Comparison of ENCODE assay signal across 13 cellular contexts in genomic region chr2:148557844-148558436, GRCh38.
DNase-seq lines count a peak whose midpoint lies in the region; ATAC-seq and TF ChIP-seq lines count a peak whose summit lies in the region.
"Had no signal": no experiment of that assay in that cellular context is flagged by ENCODE, and none has a peak within 500 bp of the region (broad histone marks: within the 10 kb centered on the region; RNA-seq: fewer than 3 reads in every experiment).

No MANE protein-coding gene starts in this region.

- H3K36me3 ChIP-seq in A673 (ENCODE audit: insufficient read depth, low read length, poor library complexity, severe bottlenecking) (no peaks in the 10 kb centered on the region), MM.1S (replicated peaks; ENCODE audit: insufficient read depth, low read length) (no peaks in the 10 kb centered on the region)

- H3K27me3 ChIP-seq in A673 (replicated peaks; ENCODE audit: insufficient read depth, low read depth, low read length, poor library complexity) (no peaks in the 10 kb centered on the region), MM.1S (replicated peaks; ENCODE audit: insufficient read depth, low read length) (no peaks in the 10 kb centered on the region)

- POLR2A ChIA-PET in A673 (lab: Charles Lee; ENCODE audit: low non-redundant PET) = no interaction called here

- H3K9me2 ChIP-seq in MM.1S (replicated peaks; ENCODE audit: insufficient read depth, low read length) = no peaks in the 10 kb centered on the region

- H3K4me3 ChIP-seq in A673 (ENCODE audit: low read depth, low read length, poor library complexity, severe bottlenecking) (no peak overlapping the region), HFF-Myc (replicated peaks; ENCODE audit: low read depth, low read length) (no peak overlapping the region), MM.1S (ENCODE audit: low read length) (no peak overlapping the region)

- intact Hi-C loops in A673 (cut with micrococcal nuclease; ENCODE audit: unreplicated experiment) = no loop called here

- DNase-seq in A673 (ENCODE audit: low spot score) = no peak
- no peak for DNase-seq in HFF-Myc (ENCODE audit: extremely low read depth, low read depth)
- DNase-seq in MM.1S = peak; percentile 86
- DNase-seq in H4 (ENCODE audit: low spot score) = no peak
- DNase-seq in ecto neural progenitor cell (ENCODE audit: low spot score) = no peak
- no peak for DNase-seq in retina
- DNase-seq in GM10266 (ENCODE audit: extremely low spot score) = no peak
- DNase-seq: activated T-cell treated with anti-CD3 and anti-CD28 coated beads, Interleukin-2, amount 50 U/mL, for 48 hours; dermis blood vessel endothelial cell; H7; nephron progenitor cell had no signal

- H3K4me2 ChIP-seq in MM.1S (ENCODE audit: low read depth, low read length) = peak overlapping the region; percentile 8; the same call in 1 of the 2 replicates

- H2AFZ ChIP-seq in MM.1S (ENCODE audit: low read length) = no peak overlapping the region

- CTCF ChIA-PET in A673 (lab: Charles Lee) = no interaction called here

- TF ChIP-seq CTCF in A673 (conservative IDR thresholded peaks at IDR 0.05; ENCODE audit: low read depth, low read length) (peak; percentile 26; the same call in 1 of the 2 replicates), HFF-Myc (IDR thresholded peaks at IDR 0.05; ENCODE audit: low read depth, low read length, missing control alignments) (peak; percentile 38), MM.1S (IDR thresholded peaks at IDR 0.05; ENCODE audit: low read length) (peak; percentile 57), GM10266 (IDR thresholded peaks at IDR 0.05; ENCODE audit: control insufficient read depth, insufficient read depth, low read depth, missing control alignments) (no peak)

- no TSS peak for BruUV-seq in A673 (replicated peaks; lab: Mats Ljungman, UMichigan)

- H3F3A ChIP-seq in MM.1S (ENCODE audit: insufficient read depth, low read length) = peaks cover 3% of the 10 kb centered on the region

- H3K9me3 ChIP-seq in A673 (ENCODE audit: low read depth, low read length, poor library complexity, severe bottlenecking) = no peaks in the 10 kb centered on the region
- no peaks in the 10 kb centered on the region for H3K9me3 ChIP-seq in MM.1S (replicated peaks; ENCODE audit: insufficient read depth, low read length)

- peak; percentile 87 for ATAC-seq in GM18520 (IDR thresholded peaks at IDR 0.05; ENCODE audit: unreplicated experiment)
- ATAC-seq: SK-N-SH treated with all-trans-retinoic acid at 6 μM for 48 hours had no signal

- H3K27ac ChIP-seq in A673 (ENCODE audit: low read depth, low read length, poor library complexity, severe bottlenecking) = no peak overlapping the region
- peak overlapping the region; percentile 55; the same call in 1 of the 2 replicates for H3K27ac ChIP-seq in MM.1S (ENCODE audit: low read length)

- no peaks in the 10 kb centered on the region for H3K4me1 ChIP-seq in A673 (ENCODE audit: insufficient read depth, low read length, poor library complexity, severe bottlenecking)
- peaks cover 20% of the 10 kb centered on the region for H3K4me1 ChIP-seq in MM.1S (ENCODE audit: low read length)

- H3K9ac ChIP-seq in MM.1S (ENCODE audit: low read length) = no peak overlapping the region

- no peaks in the 10 kb centered on the region for H3K79me2 ChIP-seq in MM.1S (ENCODE audit: low read length)

- H4K20me1 ChIP-seq in MM.1S (ENCODE audit: insufficient read depth, low read length) = no peaks in the 10 kb centered on the region
